1 cellular context compared by ENCODE assay signal in the genomic region with DNA sequence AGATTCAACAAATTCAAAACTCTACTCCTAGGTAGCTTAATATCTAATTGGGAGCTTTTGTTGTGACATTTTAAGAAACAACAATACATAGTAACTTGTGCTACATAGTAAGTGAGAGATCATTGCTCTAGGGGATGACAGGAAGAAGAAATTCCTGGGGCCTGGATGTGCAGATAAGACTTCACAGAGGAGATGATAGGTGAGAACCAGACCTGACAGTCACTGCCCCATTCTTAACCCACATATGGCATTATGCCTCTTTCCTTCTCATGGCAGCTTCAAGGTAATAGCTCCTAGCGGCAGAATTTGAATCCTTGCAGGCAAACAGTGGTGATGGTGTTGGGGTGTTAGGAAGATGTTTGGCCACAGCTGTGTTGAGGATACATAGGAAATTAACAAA.
TF ChIP-seq lines count a peak whose summit lies in the region.

No MANE protein-coding gene starts in this region.

TF ChIP-seq in GM23338, 12 proteins besides CTCF, POLR2A, EP300 and RAD21:
- TF ChIP-seq, protein P1, sequence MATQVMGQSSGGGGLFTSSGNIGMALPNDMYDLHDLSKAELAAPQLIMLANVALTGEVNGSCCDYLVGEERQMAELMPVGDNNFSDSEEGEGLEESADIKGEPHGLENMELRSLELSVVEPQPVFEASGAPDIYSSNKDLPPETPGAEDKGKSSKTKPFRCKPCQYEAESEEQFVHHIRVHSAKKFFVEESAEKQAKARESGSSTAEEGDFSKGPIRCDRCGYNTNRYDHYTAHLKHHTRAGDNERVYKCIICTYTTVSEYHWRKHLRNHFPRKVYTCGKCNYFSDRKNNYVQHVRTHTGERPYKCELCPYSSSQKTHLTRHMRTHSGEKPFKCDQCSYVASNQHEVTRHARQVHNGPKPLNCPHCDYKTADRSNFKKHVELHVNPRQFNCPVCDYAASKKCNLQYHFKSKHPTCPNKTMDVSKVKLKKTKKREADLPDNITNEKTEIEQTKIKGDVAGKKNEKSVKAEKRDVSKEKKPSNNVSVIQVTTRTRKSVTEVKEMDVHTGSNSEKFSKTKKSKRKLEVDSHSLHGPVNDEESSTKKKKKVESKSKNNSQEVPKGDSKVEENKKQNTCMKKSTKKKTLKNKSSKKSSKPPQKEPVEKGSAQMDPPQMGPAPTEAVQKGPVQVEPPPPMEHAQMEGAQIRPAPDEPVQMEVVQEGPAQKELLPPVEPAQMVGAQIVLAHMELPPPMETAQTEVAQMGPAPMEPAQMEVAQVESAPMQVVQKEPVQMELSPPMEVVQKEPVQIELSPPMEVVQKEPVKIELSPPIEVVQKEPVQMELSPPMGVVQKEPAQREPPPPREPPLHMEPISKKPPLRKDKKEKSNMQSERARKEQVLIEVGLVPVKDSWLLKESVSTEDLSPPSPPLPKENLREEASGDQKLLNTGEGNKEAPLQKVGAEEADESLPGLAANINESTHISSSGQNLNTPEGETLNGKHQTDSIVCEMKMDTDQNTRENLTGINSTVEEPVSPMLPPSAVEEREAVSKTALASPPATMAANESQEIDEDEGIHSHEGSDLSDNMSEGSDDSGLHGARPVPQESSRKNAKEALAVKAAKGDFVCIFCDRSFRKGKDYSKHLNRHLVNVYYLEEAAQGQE (IDR thresholded peaks at IDR 0.05; ENCODE audit: unreplicated experiment): no peak
- no peak for TF ChIP-seq EZH2 (IDR thresholded peaks at IDR 0.05; ENCODE audit: low read depth, unreplicated experiment)
- TF ChIP-seq ZNF331 (CRISPR knock-in tag; IDR thresholded peaks at IDR 0.05; ENCODE audit: low read depth): no peak
- TF ChIP-seq NANOG (IDR thresholded peaks at IDR 0.05; ENCODE audit: borderline replicate concordance): no peak
- no peak for TF ChIP-seq EZH2phosphoT487 (IDR thresholded peaks at IDR 0.05; ENCODE audit: unreplicated experiment)
- no peak for TF ChIP-seq CREB1 (CRISPR knock-in tag; IDR thresholded peaks at IDR 0.05; ENCODE audit: low read depth)
- TF ChIP-seq STAT1 (IDR thresholded peaks at IDR 0.05; ENCODE audit: unreplicated experiment): no peak
- TF ChIP-seq POLR2AphosphoS5 (IDR thresholded peaks at IDR 0.05; ENCODE audit: low read depth): no peak
- TF ChIP-seq ZNF462 (CRISPR knock-in tag; IDR thresholded peaks at IDR 0.05): no peak
- TF ChIP-seq ZNF114 (CRISPR knock-in tag; IDR thresholded peaks at IDR 0.05): no peak
- TF ChIP-seq ETS1 (IDR thresholded peaks at IDR 0.05): no peak
- no peak for TF ChIP-seq JUNB (IDR thresholded peaks at IDR 0.05; ENCODE audit: unreplicated experiment)
